Comparison of ENCODE assay signal across 10 cellular contexts in the genomic region with DNA sequence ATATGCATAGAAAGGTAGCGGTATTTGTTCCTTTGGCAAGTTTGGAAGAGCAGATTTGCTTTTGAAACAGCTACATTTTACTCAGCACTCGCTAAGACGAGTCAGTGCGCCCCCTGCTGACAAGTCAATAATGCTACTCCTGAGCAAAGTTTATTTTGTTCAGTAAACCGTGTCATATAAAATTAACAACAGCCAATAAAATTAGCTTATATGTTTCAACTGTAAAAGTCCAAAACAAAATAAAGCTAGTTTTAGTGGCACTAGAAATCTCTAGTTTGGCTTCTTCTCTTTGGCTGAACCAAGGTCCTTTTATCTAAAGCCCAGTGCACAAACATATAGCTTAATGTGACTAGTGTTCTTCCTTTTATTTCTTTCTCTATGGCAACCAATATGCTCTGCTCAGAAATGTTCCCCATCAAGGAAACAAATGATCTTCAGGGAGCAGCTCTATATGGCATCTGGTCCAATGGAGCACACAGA. TPM values are rescaled to one million over a fixed set of nuclear protein-coding genes. Genes with fewer than 3 reads are reported as not detected.
A peak's percentile ranks its signal among the peaks of the same experiment; 100 is the strongest.
DNase-seq lines count a peak whose midpoint lies in the region; ATAC-seq lines count a peak whose summit lies in the region.
"Had no signal": no experiment of that assay in that cellular context is flagged by ENCODE, and none has a peak within 500 bp of the region (broad histone marks: within the 10 kb centered on the region; RNA-seq: fewer than 3 reads in every experiment).

No MANE protein-coding gene starts in this region.

- H3K9me3 Mint-ChIP-seq in activated T-cell treated with anti-CD3 and anti-CD28 coated beads, Interleukin-2, amount 50 U/mL, for 4 hours: no peaks in the 10 kb centered on the region
- H3K9me3 Mint-ChIP-seq: central memory CD8-positive, alpha-beta T cell had no signal

- no peaks in the 10 kb centered on the region for H3K36me3 Mint-ChIP-seq in activated T-cell treated with anti-CD3 and anti-CD28 coated beads, Interleukin-2, amount 50 U/mL, for 4 hours (ENCODE audit: insufficient read depth)
- H3K36me3 Mint-ChIP-seq: CD4-positive, CD25-positive, alpha-beta regulatory T cell had no signal

- peak; percentile 40 for ATAC-seq in HG02852 (IDR thresholded peaks at IDR 0.05; ENCODE audit: unreplicated experiment)
- no peak for ATAC-seq in activated T-cell treated with anti-CD3 and anti-CD28 coated beads, Interleukin-2, amount 50 U/mL, for 4 hours

- peaks cover 86% of the 10 kb centered on the region for H3K27me3 Mint-ChIP-seq in activated T-cell treated with anti-CD3 and anti-CD28 coated beads, Interleukin-2, amount 50 U/mL, for 4 hours (ENCODE audit: low read depth)

- DNase-seq in NCI-H146 (lab: John Stamatoyannopoulos, UW) (peak; percentile 30), NCI-H146 treated with DMSO at 0.1 percent for 48 hours (lab: John Stamatoyannopoulos, UW; ENCODE audit: unreplicated experiment) (no peak), NCI-H69 (lab: John Stamatoyannopoulos, UW) (peak; percentile 54), glomerular visceral epithelial cell (ENCODE audit: extremely low spot score) (peak; percentile 40), retina (peak; percentile 70), NCI-H187 (lab: John Stamatoyannopoulos, UW) (no peak)
- DNase-seq in activated T-cell treated with anti-CD3 and anti-CD28 coated beads, Interleukin-2, amount 50 U/mL, for 4 hours: peak; percentile 37

- no peak overlapping the region for H3K4me3 Mint-ChIP-seq in activated T-cell treated with anti-CD3 and anti-CD28 coated beads, Interleukin-2, amount 50 U/mL, for 4 hours
- H3K4me3 Mint-ChIP-seq: central memory CD8-positive, alpha-beta T cell had no signal

- peaks cover 27% of the 10 kb centered on the region for H3K4me1 Mint-ChIP-seq in activated T-cell treated with anti-CD3 and anti-CD28 coated beads, Interleukin-2, amount 50 U/mL, for 4 hours (ENCODE audit: low read depth)

RNA-seq across cellular contexts. Expression of gene POU3F3, which starts 4.3 kb away (rescaled TPM):
- total RNA-seq in activated T-cell treated with anti-CD3 and anti-CD28 coated beads, Interleukin-2, amount 50 U/mL, for 4 hours: not detected
- total RNA-seq: CD4-positive, CD25-positive, alpha-beta regulatory T cell had no signal

Comparison
In these comparisons a context has a peak if more than half of its experiments do, and no peak if none do; other contexts are left out.
1. DNase-seq: peak in NCI-H146 (single experiment), NCI-H69 (single experiment), activated T-cell treated with anti-CD3 and anti-CD28 coated beads, Interleukin-2, amount 50 U/mL, for 4 hours (single experiment), glomerular visceral epithelial cell (single experiment) and retina (single experiment); none in NCI-H146 treated with DMSO at 0.1 percent for 48 hours (single experiment) and NCI-H187 (0 of 2).